ENCODE assay signal across 1 cellular context in the genomic region with DNA sequence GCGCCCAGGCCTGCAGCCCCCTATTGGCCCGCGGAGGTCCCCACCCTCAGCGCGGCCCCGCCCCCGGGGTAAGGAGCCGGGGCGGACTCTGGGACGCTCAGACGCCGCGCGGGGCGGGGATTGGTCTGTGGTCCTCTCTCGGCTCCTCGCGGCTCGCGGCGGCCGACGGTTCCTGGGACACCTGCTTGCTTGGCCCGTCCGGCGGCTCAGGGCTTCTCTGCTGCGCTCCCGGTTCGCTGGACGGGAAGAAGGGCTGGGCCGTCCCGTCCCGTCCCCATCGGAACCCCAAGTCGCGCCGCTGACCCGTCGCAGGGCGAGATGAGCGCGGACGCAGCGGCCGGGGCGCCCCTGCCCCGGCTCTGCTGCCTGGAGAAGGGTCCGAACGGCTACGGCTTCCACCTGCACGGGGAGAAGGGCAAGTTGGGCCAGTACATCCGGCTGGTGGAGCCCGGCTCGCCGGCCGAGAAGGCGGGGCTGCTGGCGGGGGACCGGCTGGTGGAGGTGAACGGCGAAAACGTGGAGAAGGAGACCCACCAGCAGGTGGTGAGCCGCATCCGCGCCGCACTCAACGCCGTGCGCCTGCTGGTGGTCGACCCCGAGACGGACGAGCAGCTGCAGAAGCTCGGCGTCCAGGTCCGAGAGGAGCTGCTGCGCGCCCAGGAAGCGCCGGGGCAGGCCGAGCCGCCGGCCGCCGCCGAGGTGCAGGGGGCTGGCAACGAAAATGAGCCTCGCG.
TF ChIP-seq lines count a peak whose summit lies in the region.

A gene (plus strand): TSS at position 100 of the 733 bp plus-strand sequence. CDS start 219 bp downstream, at position 319.

TF ChIP-seq in WTC11, 78 proteins besides CTCF, POLR2A, EP300 and RAD21 (continued from another document and continues in another):
- TF ChIP-seq, protein P1, sequence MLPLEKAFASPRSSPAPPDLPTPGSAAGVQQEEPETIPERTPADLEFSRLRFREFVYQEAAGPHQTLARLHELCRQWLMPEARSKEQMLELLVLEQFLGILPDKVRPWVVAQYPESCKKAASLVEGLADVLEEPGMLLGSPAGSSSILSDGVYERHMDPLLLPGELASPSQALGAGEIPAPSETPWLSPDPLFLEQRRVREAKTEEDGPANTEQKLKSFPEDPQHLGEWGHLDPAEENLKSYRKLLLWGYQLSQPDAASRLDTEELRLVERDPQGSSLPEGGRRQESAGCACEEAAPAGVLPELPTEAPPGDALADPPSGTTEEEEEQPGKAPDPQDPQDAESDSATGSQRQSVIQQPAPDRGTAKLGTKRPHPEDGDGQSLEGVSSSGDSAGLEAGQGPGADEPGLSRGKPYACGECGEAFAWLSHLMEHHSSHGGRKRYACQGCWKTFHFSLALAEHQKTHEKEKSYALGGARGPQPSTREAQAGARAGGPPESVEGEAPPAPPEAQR (CRISPR knock-in tag; IDR thresholded peaks at IDR 0.05): no peak
- TF ChIP-seq, protein P2, sequence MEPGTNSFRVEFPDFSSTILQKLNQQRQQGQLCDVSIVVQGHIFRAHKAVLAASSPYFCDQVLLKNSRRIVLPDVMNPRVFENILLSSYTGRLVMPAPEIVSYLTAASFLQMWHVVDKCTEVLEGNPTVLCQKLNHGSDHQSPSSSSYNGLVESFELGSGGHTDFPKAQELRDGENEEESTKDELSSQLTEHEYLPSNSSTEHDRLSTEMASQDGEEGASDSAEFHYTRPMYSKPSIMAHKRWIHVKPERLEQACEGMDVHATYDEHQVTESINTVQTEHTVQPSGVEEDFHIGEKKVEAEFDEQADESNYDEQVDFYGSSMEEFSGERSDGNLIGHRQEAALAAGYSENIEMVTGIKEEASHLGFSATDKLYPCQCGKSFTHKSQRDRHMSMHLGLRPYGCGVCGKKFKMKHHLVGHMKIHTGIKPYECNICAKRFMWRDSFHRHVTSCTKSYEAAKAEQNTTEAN (CRISPR knock-in tag; IDR thresholded peaks at IDR 0.05): no peak
- TF ChIP-seq NR2C2 (CRISPR knock-in tag; IDR thresholded peaks at IDR 0.05) (0 out of 2 replicates have a peak, but pooled peaks have one; percentile 45), GABPB1 (CRISPR knock-in tag; IDR thresholded peaks at IDR 0.05) (peak; percentile 76), NFATC4 (CRISPR knock-in tag; IDR thresholded peaks at IDR 0.05) (no peak), NR3C1 (CRISPR knock-in tag; conservative IDR thresholded peaks at IDR 0.05; ENCODE audit: low read depth) (no peak), SMAD3 (CRISPR knock-in tag; IDR thresholded peaks at IDR 0.05; ENCODE audit: borderline replicate concordance) (no peak), CBFB (CRISPR knock-in tag; IDR thresholded peaks at IDR 0.05; ENCODE audit: low read depth) (no peak), EMX1 (CRISPR knock-in tag; IDR thresholded peaks at IDR 0.05) (no peak), ZNF138 (CRISPR knock-in tag; conservative IDR thresholded peaks at IDR 0.05) (no peak), KAT7 (CRISPR knock-in tag; IDR thresholded peaks at IDR 0.05; ENCODE audit: borderline replicate concordance) (no peak), NFE2L1 (CRISPR knock-in tag; IDR thresholded peaks at IDR 0.05) (no peak), IRF2 (CRISPR knock-in tag; IDR thresholded peaks at IDR 0.05; ENCODE audit: borderline replicate concordance, low read depth) (no peak), TP53 (CRISPR knock-in tag; IDR thresholded peaks at IDR 0.05) (no peak), ESRRA (CRISPR knock-in tag; IDR thresholded peaks at IDR 0.05; ENCODE audit: borderline replicate concordance) (no peak), RELA (CRISPR knock-in tag; IDR thresholded peaks at IDR 0.05; ENCODE audit: borderline replicate concordance) (no peak; the same call in none of the 2 replicates), ZNF317 (CRISPR knock-in tag; IDR thresholded peaks at IDR 0.05; ENCODE audit: borderline replicate concordance, low read depth) (peak; percentile 43; the same call in 1 of the 2 replicates), ZNF396 (CRISPR knock-in tag; IDR thresholded peaks at IDR 0.05; ENCODE audit: borderline replicate concordance) (no peak), OVOL2 (CRISPR knock-in tag; IDR thresholded peaks at IDR 0.05; ENCODE audit: borderline replicate concordance) (no peak), SOX15 (CRISPR knock-in tag; IDR thresholded peaks at IDR 0.05) (no peak), FOXJ3 (CRISPR knock-in tag; IDR thresholded peaks at IDR 0.05; ENCODE audit: borderline replicate concordance) (no peak), ZNF232 (CRISPR knock-in tag; IDR thresholded peaks at IDR 0.05) (no peak), ATF1 (CRISPR knock-in tag; IDR thresholded peaks at IDR 0.05) (no peak)
- TF ChIP-seq, protein P3, sequence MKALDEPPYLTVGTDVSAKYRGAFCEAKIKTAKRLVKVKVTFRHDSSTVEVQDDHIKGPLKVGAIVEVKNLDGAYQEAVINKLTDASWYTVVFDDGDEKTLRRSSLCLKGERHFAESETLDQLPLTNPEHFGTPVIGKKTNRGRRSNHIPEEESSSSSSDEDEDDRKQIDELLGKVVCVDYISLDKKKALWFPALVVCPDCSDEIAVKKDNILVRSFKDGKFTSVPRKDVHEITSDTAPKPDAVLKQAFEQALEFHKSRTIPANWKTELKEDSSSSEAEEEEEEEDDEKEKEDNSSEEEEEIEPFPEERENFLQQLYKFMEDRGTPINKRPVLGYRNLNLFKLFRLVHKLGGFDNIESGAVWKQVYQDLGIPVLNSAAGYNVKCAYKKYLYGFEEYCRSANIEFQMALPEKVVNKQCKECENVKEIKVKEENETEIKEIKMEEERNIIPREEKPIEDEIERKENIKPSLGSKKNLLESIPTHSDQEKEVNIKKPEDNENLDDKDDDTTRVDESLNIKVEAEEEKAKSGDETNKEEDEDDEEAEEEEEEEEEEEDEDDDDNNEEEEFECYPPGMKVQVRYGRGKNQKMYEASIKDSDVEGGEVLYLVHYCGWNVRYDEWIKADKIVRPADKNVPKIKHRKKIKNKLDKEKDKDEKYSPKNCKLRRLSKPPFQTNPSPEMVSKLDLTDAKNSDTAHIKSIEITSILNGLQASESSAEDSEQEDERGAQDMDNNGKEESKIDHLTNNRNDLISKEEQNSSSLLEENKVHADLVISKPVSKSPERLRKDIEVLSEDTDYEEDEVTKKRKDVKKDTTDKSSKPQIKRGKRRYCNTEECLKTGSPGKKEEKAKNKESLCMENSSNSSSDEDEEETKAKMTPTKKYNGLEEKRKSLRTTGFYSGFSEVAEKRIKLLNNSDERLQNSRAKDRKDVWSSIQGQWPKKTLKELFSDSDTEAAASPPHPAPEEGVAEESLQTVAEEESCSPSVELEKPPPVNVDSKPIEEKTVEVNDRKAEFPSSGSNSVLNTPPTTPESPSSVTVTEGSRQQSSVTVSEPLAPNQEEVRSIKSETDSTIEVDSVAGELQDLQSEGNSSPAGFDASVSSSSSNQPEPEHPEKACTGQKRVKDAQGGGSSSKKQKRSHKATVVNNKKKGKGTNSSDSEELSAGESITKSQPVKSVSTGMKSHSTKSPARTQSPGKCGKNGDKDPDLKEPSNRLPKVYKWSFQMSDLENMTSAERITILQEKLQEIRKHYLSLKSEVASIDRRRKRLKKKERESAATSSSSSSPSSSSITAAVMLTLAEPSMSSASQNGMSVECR (CRISPR knock-in tag; IDR thresholded peaks at IDR 0.05; ENCODE audit: borderline replicate concordance): no peak
- TF ChIP-seq, protein P4, sequence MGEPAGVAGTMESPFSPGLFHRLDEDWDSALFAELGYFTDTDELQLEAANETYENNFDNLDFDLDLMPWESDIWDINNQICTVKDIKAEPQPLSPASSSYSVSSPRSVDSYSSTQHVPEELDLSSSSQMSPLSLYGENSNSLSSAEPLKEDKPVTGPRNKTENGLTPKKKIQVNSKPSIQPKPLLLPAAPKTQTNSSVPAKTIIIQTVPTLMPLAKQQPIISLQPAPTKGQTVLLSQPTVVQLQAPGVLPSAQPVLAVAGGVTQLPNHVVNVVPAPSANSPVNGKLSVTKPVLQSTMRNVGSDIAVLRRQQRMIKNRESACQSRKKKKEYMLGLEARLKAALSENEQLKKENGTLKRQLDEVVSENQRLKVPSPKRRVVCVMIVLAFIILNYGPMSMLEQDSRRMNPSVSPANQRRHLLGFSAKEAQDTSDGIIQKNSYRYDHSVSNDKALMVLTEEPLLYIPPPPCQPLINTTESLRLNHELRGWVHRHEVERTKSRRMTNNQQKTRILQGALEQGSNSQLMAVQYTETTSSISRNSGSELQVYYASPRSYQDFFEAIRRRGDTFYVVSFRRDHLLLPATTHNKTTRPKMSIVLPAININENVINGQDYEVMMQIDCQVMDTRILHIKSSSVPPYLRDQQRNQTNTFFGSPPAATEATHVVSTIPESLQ (CRISPR knock-in tag; IDR thresholded peaks at IDR 0.05): no peak
- TF ChIP-seq, protein P5, sequence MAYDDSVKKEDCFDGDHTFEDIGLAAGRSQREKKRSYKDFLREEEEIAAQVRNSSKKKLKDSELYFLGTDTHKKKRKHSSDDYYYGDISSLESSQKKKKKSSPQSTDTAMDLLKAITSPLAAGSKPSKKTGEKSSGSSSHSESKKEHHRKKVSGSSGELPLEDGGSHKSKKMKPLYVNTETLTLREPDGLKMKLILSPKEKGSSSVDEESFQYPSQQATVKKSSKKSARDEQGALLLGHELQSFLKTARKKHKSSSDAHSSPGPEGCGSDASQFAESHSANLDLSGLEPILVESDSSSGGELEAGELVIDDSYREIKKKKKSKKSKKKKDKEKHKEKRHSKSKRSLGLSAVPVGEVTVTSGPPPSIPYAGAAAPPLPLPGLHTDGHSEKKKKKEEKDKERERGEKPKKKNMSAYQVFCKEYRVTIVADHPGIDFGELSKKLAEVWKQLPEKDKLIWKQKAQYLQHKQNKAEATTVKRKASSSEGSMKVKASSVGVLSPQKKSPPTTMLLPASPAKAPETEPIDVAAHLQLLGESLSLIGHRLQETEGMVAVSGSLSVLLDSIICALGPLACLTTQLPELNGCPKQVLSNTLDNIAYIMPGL (CRISPR knock-in tag; IDR thresholded peaks at IDR 0.05): peak; percentile 58; the same call in 1 of the 2 replicates
- TF ChIP-seq, protein P6, sequence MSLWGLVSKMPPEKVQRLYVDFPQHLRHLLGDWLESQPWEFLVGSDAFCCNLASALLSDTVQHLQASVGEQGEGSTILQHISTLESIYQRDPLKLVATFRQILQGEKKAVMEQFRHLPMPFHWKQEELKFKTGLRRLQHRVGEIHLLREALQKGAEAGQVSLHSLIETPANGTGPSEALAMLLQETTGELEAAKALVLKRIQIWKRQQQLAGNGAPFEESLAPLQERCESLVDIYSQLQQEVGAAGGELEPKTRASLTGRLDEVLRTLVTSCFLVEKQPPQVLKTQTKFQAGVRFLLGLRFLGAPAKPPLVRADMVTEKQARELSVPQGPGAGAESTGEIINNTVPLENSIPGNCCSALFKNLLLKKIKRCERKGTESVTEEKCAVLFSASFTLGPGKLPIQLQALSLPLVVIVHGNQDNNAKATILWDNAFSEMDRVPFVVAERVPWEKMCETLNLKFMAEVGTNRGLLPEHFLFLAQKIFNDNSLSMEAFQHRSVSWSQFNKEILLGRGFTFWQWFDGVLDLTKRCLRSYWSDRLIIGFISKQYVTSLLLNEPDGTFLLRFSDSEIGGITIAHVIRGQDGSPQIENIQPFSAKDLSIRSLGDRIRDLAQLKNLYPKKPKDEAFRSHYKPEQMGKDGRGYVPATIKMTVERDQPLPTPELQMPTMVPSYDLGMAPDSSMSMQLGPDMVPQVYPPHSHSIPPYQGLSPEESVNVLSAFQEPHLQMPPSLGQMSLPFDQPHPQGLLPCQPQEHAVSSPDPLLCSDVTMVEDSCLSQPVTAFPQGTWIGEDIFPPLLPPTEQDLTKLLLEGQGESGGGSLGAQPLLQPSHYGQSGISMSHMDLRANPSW (CRISPR knock-in tag; conservative IDR thresholded peaks at IDR 0.05; ENCODE audit: low read depth): no peak
- TF ChIP-seq, protein P7, sequence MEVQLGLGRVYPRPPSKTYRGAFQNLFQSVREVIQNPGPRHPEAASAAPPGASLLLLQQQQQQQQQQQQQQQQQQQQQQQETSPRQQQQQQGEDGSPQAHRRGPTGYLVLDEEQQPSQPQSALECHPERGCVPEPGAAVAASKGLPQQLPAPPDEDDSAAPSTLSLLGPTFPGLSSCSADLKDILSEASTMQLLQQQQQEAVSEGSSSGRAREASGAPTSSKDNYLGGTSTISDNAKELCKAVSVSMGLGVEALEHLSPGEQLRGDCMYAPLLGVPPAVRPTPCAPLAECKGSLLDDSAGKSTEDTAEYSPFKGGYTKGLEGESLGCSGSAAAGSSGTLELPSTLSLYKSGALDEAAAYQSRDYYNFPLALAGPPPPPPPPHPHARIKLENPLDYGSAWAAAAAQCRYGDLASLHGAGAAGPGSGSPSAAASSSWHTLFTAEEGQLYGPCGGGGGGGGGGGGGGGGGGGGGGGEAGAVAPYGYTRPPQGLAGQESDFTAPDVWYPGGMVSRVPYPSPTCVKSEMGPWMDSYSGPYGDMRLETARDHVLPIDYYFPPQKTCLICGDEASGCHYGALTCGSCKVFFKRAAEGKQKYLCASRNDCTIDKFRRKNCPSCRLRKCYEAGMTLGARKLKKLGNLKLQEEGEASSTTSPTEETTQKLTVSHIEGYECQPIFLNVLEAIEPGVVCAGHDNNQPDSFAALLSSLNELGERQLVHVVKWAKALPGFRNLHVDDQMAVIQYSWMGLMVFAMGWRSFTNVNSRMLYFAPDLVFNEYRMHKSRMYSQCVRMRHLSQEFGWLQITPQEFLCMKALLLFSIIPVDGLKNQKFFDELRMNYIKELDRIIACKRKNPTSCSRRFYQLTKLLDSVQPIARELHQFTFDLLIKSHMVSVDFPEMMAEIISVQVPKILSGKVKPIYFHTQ (CRISPR knock-in tag; IDR thresholded peaks at IDR 0.05): no peak
- TF ChIP-seq, protein P8, sequence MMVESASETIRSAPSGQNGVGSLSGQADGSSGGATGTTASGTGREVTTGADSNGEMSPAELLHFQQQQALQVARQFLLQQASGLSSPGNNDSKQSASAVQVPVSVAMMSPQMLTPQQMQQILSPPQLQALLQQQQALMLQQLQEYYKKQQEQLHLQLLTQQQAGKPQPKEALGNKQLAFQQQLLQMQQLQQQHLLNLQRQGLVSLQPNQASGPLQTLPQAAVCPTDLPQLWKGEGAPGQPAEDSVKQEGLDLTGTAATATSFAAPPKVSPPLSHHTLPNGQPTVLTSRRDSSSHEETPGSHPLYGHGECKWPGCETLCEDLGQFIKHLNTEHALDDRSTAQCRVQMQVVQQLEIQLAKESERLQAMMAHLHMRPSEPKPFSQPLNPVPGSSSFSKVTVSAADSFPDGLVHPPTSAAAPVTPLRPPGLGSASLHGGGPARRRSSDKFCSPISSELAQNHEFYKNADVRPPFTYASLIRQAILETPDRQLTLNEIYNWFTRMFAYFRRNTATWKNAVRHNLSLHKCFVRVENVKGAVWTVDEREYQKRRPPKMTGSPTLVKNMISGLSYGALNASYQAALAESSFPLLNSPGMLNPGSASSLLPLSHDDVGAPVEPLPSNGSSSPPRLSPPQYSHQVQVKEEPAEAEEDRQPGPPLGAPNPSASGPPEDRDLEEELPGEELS (CRISPR knock-in tag; IDR thresholded peaks at IDR 0.05): peak; percentile 51
- TF ChIP-seq, protein P9, sequence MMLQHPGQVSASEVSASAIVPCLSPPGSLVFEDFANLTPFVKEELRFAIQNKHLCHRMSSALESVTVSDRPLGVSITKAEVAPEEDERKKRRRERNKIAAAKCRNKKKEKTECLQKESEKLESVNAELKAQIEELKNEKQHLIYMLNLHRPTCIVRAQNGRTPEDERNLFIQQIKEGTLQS (CRISPR knock-in tag; conservative IDR thresholded peaks at IDR 0.05): 0 out of 2 replicates have a peak, but pooled peaks have one; percentile 24
- TF ChIP-seq, protein P10, sequence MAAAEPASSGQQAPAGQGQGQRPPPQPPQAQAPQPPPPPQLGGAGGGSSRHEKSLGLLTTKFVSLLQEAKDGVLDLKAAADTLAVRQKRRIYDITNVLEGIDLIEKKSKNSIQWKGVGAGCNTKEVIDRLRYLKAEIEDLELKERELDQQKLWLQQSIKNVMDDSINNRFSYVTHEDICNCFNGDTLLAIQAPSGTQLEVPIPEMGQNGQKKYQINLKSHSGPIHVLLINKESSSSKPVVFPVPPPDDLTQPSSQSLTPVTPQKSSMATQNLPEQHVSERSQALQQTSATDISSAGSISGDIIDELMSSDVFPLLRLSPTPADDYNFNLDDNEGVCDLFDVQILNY (CRISPR knock-in tag; IDR thresholded peaks at IDR 0.05): no peak
- TF ChIP-seq, protein P11, sequence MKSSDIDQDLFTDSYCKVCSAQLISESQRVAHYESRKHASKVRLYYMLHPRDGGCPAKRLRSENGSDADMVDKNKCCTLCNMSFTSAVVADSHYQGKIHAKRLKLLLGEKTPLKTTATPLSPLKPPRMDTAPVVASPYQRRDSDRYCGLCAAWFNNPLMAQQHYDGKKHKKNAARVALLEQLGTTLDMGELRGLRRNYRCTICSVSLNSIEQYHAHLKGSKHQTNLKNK (CRISPR knock-in tag; IDR thresholded peaks at IDR 0.05): 0 out of 2 replicates have a peak, but pooled peaks have one; percentile 42
